In genomic region chr5:165928971-165929370, GRCh38 we compare ENCODE assay signal across 15 cellular contexts.
DNase-seq lines count a peak whose midpoint lies in the region; ATAC-seq and TF ChIP-seq lines count a peak whose summit lies in the region.
"Had no signal": no experiment of that assay in that cellular context is flagged by ENCODE, and none has a peak within 500 bp of the region (broad histone marks: within the 10 kb centered on the region; RNA-seq: fewer than 3 reads in every experiment).

No MANE protein-coding gene starts in this region.

- ATAC-seq in lower lobe of right lung: no peak
- ATAC-seq in stimulated activated memory B cell treated with anti-CD40 and anti-IgM and Interleukin-4, amounts not matched to agents 10 μg/mL and 1 μg/mL and 100 μg/mL, for 72 hours: no peak

- H3K4me2 ChIP-seq in Karpas-422 (ENCODE audit: low read depth, low read length, poor library complexity, severe bottlenecking): no peak overlapping the region

- H3K9me3 ChIP-seq in MG63 (no peaks in the 10 kb centered on the region), lower lobe of right lung (peaks cover 4% of the 10 kb centered on the region), Karpas-422 (ENCODE audit: low read length) (peaks cover 28% of the 10 kb centered on the region)
- H3K9me3 ChIP-seq: Caco-2 had no signal

- no peaks in the 10 kb centered on the region for H3K4me1 Mint-ChIP-seq in stimulated activated memory B cell treated with anti-CD40 and anti-IgM and Interleukin-4, amounts not matched to agents 10 μg/mL and 1 μg/mL and 100 μg/mL, for 72 hours
- H3K4me1 Mint-ChIP-seq in T-helper 2 cell treated with Interferon-gamma antibody and Interleukin-4, amounts not matched to agents 5 μg/mL and 100 μg/mL, for 36 hours (ENCODE audit: low read depth): no peaks in the 10 kb centered on the region
- H3K4me1 Mint-ChIP-seq: H9 had no signal

- DNase-seq in Daoy (ENCODE audit: low read depth): peak; percentile 89
- peak; percentile 41 for DNase-seq in MG63
- peak; percentile 70 for DNase-seq in astrocyte of the cerebellum (ENCODE audit: low read depth)
- DNase-seq in iris pigment epithelial cell (ENCODE audit: low read depth): peak; percentile 17
- no peak for DNase-seq in lower lobe of right lung
- DNase-seq in Karpas-422: no peak
- no peak for DNase-seq in T-helper 2 cell treated with Interferon-gamma antibody and Interleukin-4, amounts not matched to agents 5 μg/mL and 100 μg/mL, for 36 hours (ENCODE audit: low spot score)
- DNase-seq: ACHN; Caco-2; CD4-positive, alpha-beta T cell; GF-D8; GOT3; H9 had no signal

- in situ Hi-C loops in astrocyte of the cerebellum (cut with HindIII; ENCODE audit: low sequenced_read_pairs): no loop called here

- no peak overlapping the region for H3K4me3 Mint-ChIP-seq in stimulated activated memory B cell treated with anti-CD40 and anti-IgM and Interleukin-4, amounts not matched to agents 10 μg/mL and 1 μg/mL and 100 μg/mL, for 72 hours
- no peak overlapping the region for H3K4me3 Mint-ChIP-seq in T-helper 2 cell treated with Interferon-gamma antibody and Interleukin-4, amounts not matched to agents 5 μg/mL and 100 μg/mL, for 36 hours
- H3K4me3 Mint-ChIP-seq: CD4-positive, alpha-beta T cell; H9 had no signal

- H3K27me3 Mint-ChIP-seq in stimulated activated memory B cell treated with anti-CD40 and anti-IgM and Interleukin-4, amounts not matched to agents 10 μg/mL and 1 μg/mL and 100 μg/mL, for 72 hours: no peaks in the 10 kb centered on the region
- no peaks in the 10 kb centered on the region for H3K27me3 Mint-ChIP-seq in T-helper 2 cell treated with Interferon-gamma antibody and Interleukin-4, amounts not matched to agents 5 μg/mL and 100 μg/mL, for 36 hours (ENCODE audit: low read depth)
- H3K27me3 Mint-ChIP-seq: CD4-positive, alpha-beta T cell had no signal

- H3K36me3 Mint-ChIP-seq in stimulated activated memory B cell treated with anti-CD40 and anti-IgM and Interleukin-4, amounts not matched to agents 10 μg/mL and 1 μg/mL and 100 μg/mL, for 72 hours: no peaks in the 10 kb centered on the region
- no peaks in the 10 kb centered on the region for H3K36me3 Mint-ChIP-seq in T-helper 2 cell treated with Interferon-gamma antibody and Interleukin-4, amounts not matched to agents 5 μg/mL and 100 μg/mL, for 36 hours (ENCODE audit: low read depth)

- H3K79me2 ChIP-seq in Karpas-422 (ENCODE audit: low read length): no peaks in the 10 kb centered on the region

- H3K9me3 Mint-ChIP-seq in stimulated activated memory B cell treated with anti-CD40 and anti-IgM and Interleukin-4, amounts not matched to agents 10 μg/mL and 1 μg/mL and 100 μg/mL, for 72 hours: peaks cover 12% of the 10 kb centered on the region
- peaks cover 39% of the 10 kb centered on the region for H3K9me3 Mint-ChIP-seq in T-helper 2 cell treated with Interferon-gamma antibody and Interleukin-4, amounts not matched to agents 5 μg/mL and 100 μg/mL, for 36 hours

- H3K4me3 ChIP-seq in MG63 (no peak overlapping the region), astrocyte of the cerebellum (ENCODE audit: low read depth, low read length) (no peak overlapping the region), lower lobe of right lung (no peak overlapping the region), Karpas-422 (ENCODE audit: low read length) (no peak overlapping the region)

- H3K9ac ChIP-seq in Karpas-422 (ENCODE audit: low read length): no peak overlapping the region

- H4K20me1 ChIP-seq in Karpas-422 (ENCODE audit: insufficient read depth, low read depth, low read length): no peaks in the 10 kb centered on the region

- H3K27ac ChIP-seq in lower lobe of right lung (no peak overlapping the region), Karpas-422 (ENCODE audit: low read length) (no peak overlapping the region)
- H3K27ac ChIP-seq: C4-2B had no signal

- H3K4me1 ChIP-seq in lower lobe of right lung (no peaks in the 10 kb centered on the region), Karpas-422 (ENCODE audit: low read length) (no peaks in the 10 kb centered on the region)
- H3K4me1 ChIP-seq: Caco-2 had no signal

- H3K27me3 ChIP-seq in MG63 (no peaks in the 10 kb centered on the region), lower lobe of right lung (ENCODE audit: low read depth) (no peaks in the 10 kb centered on the region), Karpas-422 (ENCODE audit: low read length) (no peaks in the 10 kb centered on the region)

- H3K9me2 ChIP-seq in Karpas-422 (replicated peaks; ENCODE audit: insufficient read depth, low read length): no peaks in the 10 kb centered on the region

- TF ChIP-seq CTCF in astrocyte of the cerebellum (IDR thresholded peaks at IDR 0.05; ENCODE audit: low read depth, low read length, missing control alignments): no peak
- no peak for TF ChIP-seq CTCF in lower lobe of right lung (IDR thresholded peaks at IDR 0.05)

- no peak overlapping the region for H3K27ac Mint-ChIP-seq in stimulated activated memory B cell treated with anti-CD40 and anti-IgM and Interleukin-4, amounts not matched to agents 10 μg/mL and 1 μg/mL and 100 μg/mL, for 72 hours
- H3K27ac Mint-ChIP-seq in T-helper 2 cell treated with Interferon-gamma antibody and Interleukin-4, amounts not matched to agents 5 μg/mL and 100 μg/mL, for 36 hours: no peak overlapping the region
- H3K27ac Mint-ChIP-seq: CD4-positive, alpha-beta T cell; H9 had no signal

- H3K36me3 ChIP-seq in MG63 (no peaks in the 10 kb centered on the region), lower lobe of right lung (no peaks in the 10 kb centered on the region), Karpas-422 (ENCODE audit: insufficient read depth, low read length) (no peaks in the 10 kb centered on the region)

- no peak overlapping the region for H2AFZ ChIP-seq in Karpas-422 (ENCODE audit: low read length)

- intact Hi-C loops in lower lobe of right lung (cut with DNase I): no loop called here

Comparison
In these comparisons a context has a peak if more than half of its experiments do, and no peak if none do; other contexts are left out.
1. DNase-seq: peak in Daoy (single experiment), MG63 (single experiment), astrocyte of the cerebellum (single experiment) and iris pigment epithelial cell (single experiment); none in lower lobe of right lung (single experiment), Karpas-422 (single experiment) and T-helper 2 cell treated with Interferon-gamma antibody and Interleukin-4, amounts not matched to agents 5 μg/mL and 100 μg/mL, for 36 hours (single experiment).